ENCODE assay signal across 8 cellular contexts in the genomic region with DNA sequence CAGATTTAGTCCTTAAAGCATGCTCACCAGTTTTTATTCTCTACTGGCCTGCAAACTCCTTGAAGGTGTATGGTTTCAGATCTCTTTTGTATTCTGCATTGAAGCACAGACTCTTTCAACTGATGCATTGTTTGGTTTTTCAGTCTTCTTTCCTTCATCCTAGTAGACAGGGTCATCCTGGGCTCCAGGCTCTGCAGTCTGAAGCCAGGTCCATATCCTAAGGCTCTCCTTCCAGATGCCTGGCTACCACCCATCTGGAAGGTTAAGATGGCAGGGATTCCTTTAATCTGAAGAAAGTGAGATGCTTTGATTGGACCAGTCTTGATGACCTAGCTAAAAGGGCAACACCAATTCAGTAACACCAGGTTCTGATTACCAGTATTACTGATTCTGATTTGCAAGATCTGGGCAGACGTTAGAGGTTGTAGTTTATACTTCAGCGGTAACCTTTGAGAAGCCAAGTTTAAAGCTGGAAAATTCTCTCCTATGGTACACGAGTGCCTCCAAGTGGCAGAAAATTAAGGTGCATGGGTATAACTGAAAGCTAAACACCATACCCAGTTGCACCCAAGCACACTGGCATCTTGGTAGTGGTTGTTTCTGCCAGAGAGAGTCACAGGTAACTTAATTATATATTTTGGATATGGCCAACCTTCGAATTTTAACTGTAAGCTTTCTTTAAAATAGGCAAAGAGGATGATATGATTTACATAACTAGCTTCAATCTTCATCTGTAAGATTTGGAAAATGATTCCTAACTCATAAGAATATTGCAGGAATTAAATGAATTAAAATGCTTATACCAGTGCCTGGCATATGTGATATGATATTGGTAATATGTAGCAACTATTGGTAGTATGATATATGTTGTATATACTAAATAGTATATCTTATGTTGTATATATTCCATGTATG.
A peak's percentile ranks its signal among the peaks of the same experiment; 100 is the strongest.
DNase-seq lines count a peak whose midpoint lies in the region; ATAC-seq, FAIRE-seq and TF ChIP-seq lines count a peak whose summit lies in the region.

No MANE protein-coding gene starts in this region.

- no peak overlapping the region for H3K9ac ChIP-seq in kidney (ENCODE audit: low read length in 2 of 2)

- H3K36me3 ChIP-seq in adrenal gland (replicated peaks in 1 of 2) (no peaks in the 10 kb centered on the region), kidney (ENCODE audit: control insufficient read depth in 1 of 2, insufficient read depth in 2 of 2, low read length in 2 of 2) (no peaks in the 10 kb centered on the region), ovary (no peaks in the 10 kb centered on the region)

- TF ChIP-seq CTCF in adrenal gland (IDR thresholded peaks at IDR 0.05), result peak; percentile 37 to 89 (median 83)
- TF ChIP-seq CTCF in kidney (IDR thresholded peaks at IDR 0.05; ENCODE audit: borderline replicate concordance, extremely low read depth, insufficient read depth), result peak; percentile 74
- TF ChIP-seq CTCF in ovary (IDR thresholded peaks at IDR 0.05), result no peak

- TF ChIP-seq EP300 in ovary (IDR thresholded peaks at IDR 0.05), result no peak

- H3K4me3 ChIP-seq in adrenal gland (no peak overlapping the region), kidney (ENCODE audit: low read length in 2 of 2) (no peak overlapping the region), ovary (no peak overlapping the region)

- H3K27me3 ChIP-seq in adrenal gland, result no peaks in the 10 kb centered on the region
- no peaks in the 10 kb centered on the region for H3K27me3 ChIP-seq in ovary

- peak; percentile 15 for DNase-seq in stimulated activated CD4-positive, alpha-beta T cell treated with anti-CD3 and anti-CD28 coated beads, Interleukin-15, amount 100 ng/mL, for 24 hours
- DNase-seq in stimulated activated CD4-positive, alpha-beta T cell treated with anti-CD3 and anti-CD28 coated beads, Interleukin-4, amount 100 ng/mL, for 4 hours, result no peak
- peak; percentile 15 to 69 for DNase-seq in NCI-H187 (lab: John Stamatoyannopoulos, UW)
- peak; percentile 18 to 76 (median 59) for DNase-seq in adrenal gland
- no peak for DNase-seq in kidney
- DNase-seq in ovary, result no peak

- intact Hi-C loops in adrenal gland (cut with DNase I), result loop anchor here in 1 of 2 donors (10.0 kb wide), 1 partner anchor 341 kb away; no protein-coding TSS in a partner anchor
- intact Hi-C loops in kidney (cut with DNase I), result no loop called here
- intact Hi-C loops in ovary (cut with DNase I), result no loop called here

- ATAC-seq in GM21423 (IDR thresholded peaks at IDR 0.05; ENCODE audit: unreplicated experiment) (no peak), GM21367 (IDR thresholded peaks at IDR 0.05; ENCODE audit: unreplicated experiment) (no peak)

- TF ChIP-seq POLR2A in adrenal gland (IDR thresholded peaks at IDR 0.05) (no peak), ovary (IDR thresholded peaks at IDR 0.05) (no peak)

- FAIRE-seq in kidney (lab: Jason Lieb, UNC), result peak; percentile 65

- H3K27ac ChIP-seq in adrenal gland (no peak overlapping the region), kidney (ENCODE audit: low read depth in 2 of 2, low read length in 2 of 2) (no peak overlapping the region), ovary (no peak overlapping the region)

- peaks cover 0 to 5% (median 0%) of the 10 kb centered on the region in 3 donors for H3K9me3 ChIP-seq in adrenal gland (replicated peaks in 1 of 3)
- H3K9me3 ChIP-seq in kidney (ENCODE audit: control insufficient read depth in 1 of 2, low read length in 2 of 2), result no peaks in the 10 kb centered on the region
- no peaks in the 10 kb centered on the region for H3K9me3 ChIP-seq in ovary

- H3K4me1 ChIP-seq in adrenal gland (replicated peaks in 1 of 2) (no peaks in the 10 kb centered on the region), kidney (ENCODE audit: control insufficient read depth in 1 of 2, insufficient read depth in 1 of 2, low read depth in 1 of 2, low read length in 2 of 2) (no peaks in the 10 kb centered on the region), ovary (ENCODE audit: insufficient read depth) (no peaks in the 10 kb centered on the region)

- 6 to 9% (median 7%) methylated on average over 4 of the region's 4 CpGs for WGBS in adrenal gland, 4 donors
- WGBS in ovary, 3 donors, result 16 to 24% (median 18%) methylated on average over 4 of the region's 4 CpGs

Comparison
In these comparisons a context has a peak if more than half of its experiments do, and no peak if none do; other contexts are left out.
1. DNase-seq: peak in stimulated activated CD4-positive, alpha-beta T cell treated with anti-CD3 and anti-CD28 coated beads, Interleukin-15, amount 100 ng/mL, for 24 hours (single experiment), NCI-H187 (2 of 2) and adrenal gland (7 of 7); none in stimulated activated CD4-positive, alpha-beta T cell treated with anti-CD3 and anti-CD28 coated beads, Interleukin-4, amount 100 ng/mL, for 4 hours (0 of 2), kidney (single experiment) and ovary (0 of 5).
2. CTCF ChIP-seq: peak in adrenal gland (6 of 6) and kidney (single experiment); none in ovary (0 of 3).